In genomic region chr11:119029340-119030028, GRCh38 we compare ENCODE assay signal across 8 cellular contexts. TPM values are rescaled to one million over a fixed set of nuclear protein-coding genes. Genes with fewer than 3 reads are reported as not detected.
DNase-seq lines count a peak whose midpoint lies in the region; ATAC-seq and TF ChIP-seq lines count a peak whose summit lies in the region.

No MANE protein-coding gene starts in this region.

- H2AFZ ChIP-seq in GM23338, result peak overlapping the region; percentile 91; the same call in 1 of the 2 replicates

- ATAC-seq in GM23338 (peak; percentile 10), GM18502 (IDR thresholded peaks at IDR 0.05; ENCODE audit: poor library complexity, unreplicated experiment) (no peak)
- ATAC-seq in stimulated activated naive CD8-positive, alpha-beta T cell treated with anti-CD3 and anti-CD28 coated beads, Interleukin-15, Interleukin-2, amounts not matched to agents 100 U/mL and 50 U/mL, for 24 hours, result peak; percentile 25

- peak overlapping the region; percentile 98 for H3K4me2 ChIP-seq in GM23338

- DNase-seq in Calu3 (peak; percentile 61), GM23338 (ENCODE audit: low spot score) (no peak), RKO (ENCODE audit: low spot score) (peak; percentile 43), caudate nucleus (lab: John Stamatoyannopoulos, UW) (peak in 13 of 61 donors; percentile 6 to 53 (median 32)), medulla oblongata (ENCODE audit: extremely low spot score) (peak; percentile 44), NCI-H2196 (lab: John Stamatoyannopoulos, UW; ENCODE audit: unreplicated experiment) (no peak)
- DNase-seq in stimulated activated naive CD8-positive, alpha-beta T cell treated with anti-CD3 and anti-CD28 coated beads, Interleukin-15, Interleukin-2, amounts not matched to agents 100 U/mL and 50 U/mL, for 24 hours, result peak; percentile 42

- H3K27me3 ChIP-seq in GM23338 (ENCODE audit: insufficient read depth), result no peaks in the 10 kb centered on the region

- TSS peak; percentile 24 for BruUV-seq in Calu3 (replicated peaks; lab: Mats Ljungman, UMichigan)

- peaks cover 3% of the 10 kb centered on the region; the same call in 1 of the 2 replicates for H4K20me1 ChIP-seq in GM23338 (replicated peaks; ENCODE audit: insufficient read depth)

- peak overlapping the region; percentile 76 for H3K4me3 Mint-ChIP-seq in Calu3 (ENCODE audit: low read depth, unreplicated experiment)
- peak overlapping the region; percentile 76 for H3K4me3 Mint-ChIP-seq in GM23338

- TF ChIP-seq CTCF in Calu3 (IDR thresholded peaks at IDR 0.05; ENCODE audit: unreplicated experiment), result no peak
- no peak for TF ChIP-seq CTCF in GM23338 (conservative IDR thresholded peaks at IDR 0.05; ENCODE audit: low read depth in 2 of 2)

- CTCF ChIA-PET in Calu3 (lab: Charles Lee), result interaction anchor here (0.6 kb wide), 1 partner anchor 220 kb away, joined by 6 read pairs; no protein-coding TSS in a partner anchor

- H3K9me2 ChIP-seq in GM23338 (ENCODE audit: insufficient read depth), result no peaks in the 10 kb centered on the region

- peaks cover 22% of the 10 kb centered on the region for H3K36me3 Mint-ChIP-seq in Calu3 (ENCODE audit: insufficient read depth, unreplicated experiment)
- H3K36me3 Mint-ChIP-seq in GM23338 (ENCODE audit: low read depth), result peaks cover 40% of the 10 kb centered on the region

- peaks cover 24% of the 10 kb centered on the region for H3K4me1 Mint-ChIP-seq in Calu3 (ENCODE audit: low read depth, unreplicated experiment)
- peaks cover 28% of the 10 kb centered on the region for H3K4me1 Mint-ChIP-seq in GM23338

- peaks cover 14% of the 10 kb centered on the region for H3K4me1 ChIP-seq in GM23338 (ENCODE audit: insufficient read depth)

- H3K27ac Mint-ChIP-seq in Calu3 (ENCODE audit: unreplicated experiment) (peak overlapping the region; percentile 50), GM23338 (peak overlapping the region; percentile 32)

- H3F3A ChIP-seq in GM23338 (replicated peaks; ENCODE audit: low read depth), result peaks cover 28% of the 10 kb centered on the region

- H3K27me3 Mint-ChIP-seq in Calu3 (ENCODE audit: unreplicated experiment) (no peaks in the 10 kb centered on the region), GM23338 (ENCODE audit: insufficient read depth, low read depth, poor library complexity) (peaks cover 28% of the 10 kb centered on the region)

- H3K27ac ChIP-seq in GM23338 (ENCODE audit: low read depth) (0 out of 2 replicates have a peak overlapping the region, but pooled peaks have one; percentile 92), caudate nucleus (ENCODE audit: low read depth, low read length) (peak overlapping the region; percentile 14)

- H3K79me2 ChIP-seq in GM23338 (replicated peaks; ENCODE audit: insufficient read depth), result peaks cover 8% of the 10 kb centered on the region

- no peaks in the 10 kb centered on the region for H3K9me3 Mint-ChIP-seq in Calu3 (ENCODE audit: low read depth, unreplicated experiment)
- H3K9me3 Mint-ChIP-seq in GM23338, result no peaks in the 10 kb centered on the region; the same call in 2 of the 3 replicates

- peak overlapping the region; percentile 91 for H3K4me3 ChIP-seq in GM23338

- intact Hi-C loops in Calu3 (cut with micrococcal nuclease; ENCODE audit: unreplicated experiment), result no loop called here

- H3K36me3 ChIP-seq in GM23338 (ENCODE audit: insufficient read depth), result peaks cover under 1% of the 10 kb centered on the region; the same call in 1 of the 2 replicates

TF ChIP-seq in GM23338, 12 proteins besides CTCF, POLR2A, EP300 and RAD21 (continues in another document):
- TF ChIP-seq, protein P1, sequence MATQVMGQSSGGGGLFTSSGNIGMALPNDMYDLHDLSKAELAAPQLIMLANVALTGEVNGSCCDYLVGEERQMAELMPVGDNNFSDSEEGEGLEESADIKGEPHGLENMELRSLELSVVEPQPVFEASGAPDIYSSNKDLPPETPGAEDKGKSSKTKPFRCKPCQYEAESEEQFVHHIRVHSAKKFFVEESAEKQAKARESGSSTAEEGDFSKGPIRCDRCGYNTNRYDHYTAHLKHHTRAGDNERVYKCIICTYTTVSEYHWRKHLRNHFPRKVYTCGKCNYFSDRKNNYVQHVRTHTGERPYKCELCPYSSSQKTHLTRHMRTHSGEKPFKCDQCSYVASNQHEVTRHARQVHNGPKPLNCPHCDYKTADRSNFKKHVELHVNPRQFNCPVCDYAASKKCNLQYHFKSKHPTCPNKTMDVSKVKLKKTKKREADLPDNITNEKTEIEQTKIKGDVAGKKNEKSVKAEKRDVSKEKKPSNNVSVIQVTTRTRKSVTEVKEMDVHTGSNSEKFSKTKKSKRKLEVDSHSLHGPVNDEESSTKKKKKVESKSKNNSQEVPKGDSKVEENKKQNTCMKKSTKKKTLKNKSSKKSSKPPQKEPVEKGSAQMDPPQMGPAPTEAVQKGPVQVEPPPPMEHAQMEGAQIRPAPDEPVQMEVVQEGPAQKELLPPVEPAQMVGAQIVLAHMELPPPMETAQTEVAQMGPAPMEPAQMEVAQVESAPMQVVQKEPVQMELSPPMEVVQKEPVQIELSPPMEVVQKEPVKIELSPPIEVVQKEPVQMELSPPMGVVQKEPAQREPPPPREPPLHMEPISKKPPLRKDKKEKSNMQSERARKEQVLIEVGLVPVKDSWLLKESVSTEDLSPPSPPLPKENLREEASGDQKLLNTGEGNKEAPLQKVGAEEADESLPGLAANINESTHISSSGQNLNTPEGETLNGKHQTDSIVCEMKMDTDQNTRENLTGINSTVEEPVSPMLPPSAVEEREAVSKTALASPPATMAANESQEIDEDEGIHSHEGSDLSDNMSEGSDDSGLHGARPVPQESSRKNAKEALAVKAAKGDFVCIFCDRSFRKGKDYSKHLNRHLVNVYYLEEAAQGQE (IDR thresholded peaks at IDR 0.05; ENCODE audit: unreplicated experiment), result no peak
- no peak for TF ChIP-seq ZNF331 (CRISPR knock-in tag; IDR thresholded peaks at IDR 0.05; ENCODE audit: low read depth)

RNA-seq across cellular contexts. Expression of gene SLC37A4, which starts 1.2 kb away (rescaled TPM):
- 21.2 and 24.6 TPM in 2 replicates for total RNA-seq in Calu3 (2022)
- 50.2 and 56.4 TPM in 2 replicates for total RNA-seq in GM23338 (2014; rRNA removed; shearing (Covaris generic))
- 20.0 and 23.4 TPM in 2 replicates for polyA plus RNA-seq in GM23338 (2016; fragmentation: Nextera tagmentation; extraction: Ambion mirVana)

RNA-seq across cellular contexts. Expression of gene TRAPPC4, which starts 10.9 kb away (rescaled TPM):
- 42.0 and 43.9 TPM in 2 replicates for total RNA-seq in Calu3 (2022)
- 79.9 and 97.2 TPM in 2 replicates for total RNA-seq in GM23338 (2014; rRNA removed; shearing (Covaris generic))
- 118 and 142 TPM in 2 replicates for polyA plus RNA-seq in GM23338 (2016; fragmentation: Nextera tagmentation; extraction: Ambion mirVana)

RNA-seq across cellular contexts. Expression of gene RPS25, which starts 11.3 kb away (rescaled TPM):
- 471 and 510 TPM in 2 replicates for total RNA-seq in Calu3 (2022)
- total RNA-seq in GM23338 (2014; rRNA removed; shearing (Covaris generic)), result 1,462 and 1,965 TPM in 2 replicates
- 3,622 and 3,632 TPM in 2 replicates for polyA plus RNA-seq in GM23338 (2016; fragmentation: Nextera tagmentation; extraction: Ambion mirVana)

RNA-seq across cellular contexts. Expression of gene HYOU1, which starts 27.5 kb away (rescaled TPM):
- total RNA-seq in Calu3 (2022), result 180 and 181 TPM in 2 replicates
- 221 and 229 TPM in 2 replicates for total RNA-seq in GM23338 (2014; rRNA removed; shearing (Covaris generic))
- 48.2 and 51.6 TPM in 2 replicates for polyA plus RNA-seq in GM23338 (2016; fragmentation: Nextera tagmentation; extraction: Ambion mirVana)

RNA-seq across cellular contexts. Expression of gene CENATAC, which starts 31.5 kb away (rescaled TPM):
- 43.0 and 46.9 TPM in 2 replicates for total RNA-seq in Calu3 (2022)
- total RNA-seq in GM23338 (2014; rRNA removed; shearing (Covaris generic)), result 34.3 and 34.5 TPM in 2 replicates
- polyA plus RNA-seq in GM23338 (2016; fragmentation: Nextera tagmentation; extraction: Ambion mirVana), result 31.7 and 33.4 TPM in 2 replicates

Comparison
In these comparisons a context has a peak if more than half of its experiments do, and no peak if none do; other contexts are left out.
1. DNase-seq: peak in Calu3 (single experiment), RKO (single experiment), medulla oblongata (single experiment) and stimulated activated naive CD8-positive, alpha-beta T cell treated with anti-CD3 and anti-CD28 coated beads, Interleukin-15, Interleukin-2, amounts not matched to agents 100 U/mL and 50 U/mL, for 24 hours (single experiment); none in GM23338 (single experiment) and NCI-H2196 (single experiment).